18 cellular contexts compared by ENCODE assay signal in genomic region chr6:133671376-133671775, GRCh38.
"Had no signal": no experiment of that assay in that cellular context is flagged by ENCODE, and none has a peak within 500 bp of the region (broad histone marks: within the 10 kb centered on the region; RNA-seq: fewer than 3 reads in every experiment).

No MANE protein-coding gene starts in this region.

- H3K4me1 ChIP-seq: body of pancreas had no signal

- H3K9me3 Mint-ChIP-seq: activated T-cell treated with anti-CD3 and anti-CD28 coated beads, Interleukin-2, amount 50 U/mL, for 24 hours; stimulated activated memory B cell treated with anti-CD40 and anti-IgM and Interleukin-4, amounts not matched to agents 10 μg/mL and 1 μg/mL and 100 μg/mL, for 72 hours had no signal

- H3K27me3 ChIP-seq: body of pancreas, neutrophil had no signal

- H3K27ac Mint-ChIP-seq: activated naive CD4-positive, alpha-beta T cell treated with anti-CD3 and anti-CD28 coated beads, Interleukin-2, amount 50 U/mL, for 24 hours; activated T-cell treated with anti-CD3 and anti-CD28 coated beads, Interleukin-2, amount 50 U/mL, for 24 hours; naive B cell; progenitor cell of endocrine pancreas; stimulated activated memory B cell treated with anti-CD40 and anti-IgM and Interleukin-4, amounts not matched to agents 10 μg/mL and 1 μg/mL and 100 μg/mL, for 72 hours had no signal

- H3K27me3 Mint-ChIP-seq: activated T-cell treated with anti-CD3 and anti-CD28 coated beads, Interleukin-2, amount 50 U/mL, for 24 hours; naive B cell; progenitor cell of endocrine pancreas; stimulated activated memory B cell treated with anti-CD40 and anti-IgM and Interleukin-4, amounts not matched to agents 10 μg/mL and 1 μg/mL and 100 μg/mL, for 72 hours had no signal

- H3K4me3 ChIP-seq: body of pancreas, coronary artery had no signal

- DNase-seq: activated effector memory CD4-positive, alpha-beta T cell treated with Interleukin-2 at 50 U/mL for 16 hours; activated T-cell treated with anti-CD3 and anti-CD28 coated beads, Interleukin-2, amount 50 U/mL, for 24 hours; amniotic stem cell; body of pancreas; central memory CD4-positive, alpha-beta T cell; effector CD8-positive, alpha-beta T cell; hypothalamus; kidney glomerular epithelial cell; midbrain; naive B cell; right cardiac atrium; substantia nigra; trophoblast cell had no signal

- H3K4me3 Mint-ChIP-seq: activated naive CD4-positive, alpha-beta T cell treated with anti-CD3 and anti-CD28 coated beads, Interleukin-2, amount 50 U/mL, for 24 hours; activated T-cell treated with anti-CD3 and anti-CD28 coated beads, Interleukin-2, amount 50 U/mL, for 24 hours; naive B cell; stimulated activated memory B cell treated with anti-CD40 and anti-IgM and Interleukin-4, amounts not matched to agents 10 μg/mL and 1 μg/mL and 100 μg/mL, for 72 hours had no signal

- H3K36me3 ChIP-seq: neutrophil had no signal

- H3K4me1 Mint-ChIP-seq: activated naive CD4-positive, alpha-beta T cell treated with anti-CD3 and anti-CD28 coated beads, Interleukin-2, amount 50 U/mL, for 24 hours; naive B cell; stimulated activated memory B cell treated with anti-CD40 and anti-IgM and Interleukin-4, amounts not matched to agents 10 μg/mL and 1 μg/mL and 100 μg/mL, for 72 hours had no signal

- H3K9me3 ChIP-seq: body of pancreas, neutrophil had no signal

- H3K27ac ChIP-seq: body of pancreas, coronary artery, neutrophil had no signal

- H3K36me3 Mint-ChIP-seq: activated naive CD4-positive, alpha-beta T cell treated with anti-CD3 and anti-CD28 coated beads, Interleukin-2, amount 50 U/mL, for 24 hours; naive B cell; stimulated activated memory B cell treated with anti-CD40 and anti-IgM and Interleukin-4, amounts not matched to agents 10 μg/mL and 1 μg/mL and 100 μg/mL, for 72 hours had no signal
